15 cellular contexts compared by ENCODE assay signal in genomic region chr9:70352356-70352755, GRCh38.
DNase-seq lines count a peak whose midpoint lies in the region; ATAC-seq and TF ChIP-seq lines count a peak whose summit lies in the region.
"Had no signal": no experiment of that assay in that cellular context is flagged by ENCODE, and none has a peak within 500 bp of the region (broad histone marks: within the 10 kb centered on the region; RNA-seq: fewer than 3 reads in every experiment).

No MANE protein-coding gene starts in this region.

- H2BK15ac ChIP-seq in neuronal stem cell (ENCODE audit: low read length): no peak overlapping the region

- TF ChIP-seq POLR2A in esophagus muscularis mucosa (IDR thresholded peaks at IDR 0.05; ENCODE audit: low read depth) (no peak), sigmoid colon (IDR thresholded peaks at IDR 0.05) (no peak)

- H3K36me3 ChIP-seq in esophagus muscularis mucosa: peaks cover 0 to 40% (median 25%) of the 10 kb centered on the region in 4 donors
- H3K36me3 ChIP-seq in sigmoid colon: peaks cover 0 to 34% (median 4%) of the 10 kb centered on the region in 4 donors
- H3K36me3 ChIP-seq in neuronal stem cell (replicated peaks in 1 of 2; ENCODE audit: control insufficient read depth in 2 of 2, insufficient read depth in 2 of 2, low read length in 2 of 2): peaks cover 0 to 74% of the 10 kb centered on the region in 2 donors

- TF ChIP-seq CTCF in esophagus muscularis mucosa (IDR thresholded peaks at IDR 0.05) (no peak), sigmoid colon (IDR thresholded peaks at IDR 0.05) (no peak)

- H4K91ac ChIP-seq in neuronal stem cell (ENCODE audit: low read depth, low read length, poor library complexity): no peak overlapping the region

- H2BK5ac ChIP-seq in neuronal stem cell (ENCODE audit: low read length): no peak overlapping the region

- H3K4me1 ChIP-seq in esophagus muscularis mucosa: peaks cover 0 to 28% (median 21%) of the 10 kb centered on the region in 4 donors
- H3K4me1 ChIP-seq in sigmoid colon: peaks cover 0 to 10% (median 4%) of the 10 kb centered on the region in 4 donors
- no peaks in the 10 kb centered on the region for H3K4me1 ChIP-seq in neuronal stem cell (ENCODE audit: control insufficient read depth in 2 of 2, insufficient read depth in 1 of 2, low read depth in 1 of 2, low read length in 2 of 2)
- H3K4me1 ChIP-seq: lower lobe of right lung, Peyer's patch had no signal

- H2BK120ac ChIP-seq in neuronal stem cell (ENCODE audit: low read depth, low read length): no peak overlapping the region

- H2AK5ac ChIP-seq in neuronal stem cell (ENCODE audit: low read depth, low read length): no peak overlapping the region

- no peaks in the 10 kb centered on the region for H3K9me3 ChIP-seq in esophagus muscularis mucosa
- H3K9me3 ChIP-seq in sigmoid colon: no peaks in the 10 kb centered on the region
- H3K9me3 ChIP-seq in neuronal stem cell (replicated peaks in 1 of 2; ENCODE audit: control insufficient read depth in 2 of 2, insufficient read depth in 1 of 2, low read depth in 1 of 2, low read length in 2 of 2): no peaks in the 10 kb centered on the region
- H3K9me3 ChIP-seq: lower lobe of right lung, Peyer's patch, thoracic aorta had no signal

- no peak for ATAC-seq in GM21423 (IDR thresholded peaks at IDR 0.05; ENCODE audit: unreplicated experiment)
- ATAC-seq: effector memory CD8-positive, alpha-beta T cell; lower lobe of right lung had no signal

- peak; percentile 67 for DNase-seq in EH (ENCODE audit: low read depth)
- DNase-seq in RKO (ENCODE audit: low spot score): peak; percentile 5
- DNase-seq in esophagus muscularis mucosa (ENCODE audit: extremely low spot score): no peak
- DNase-seq in sigmoid colon: no peak
- DNase-seq in HuH-7 (ENCODE audit: low spot score): no peak
- no peak for DNase-seq in neuronal stem cell (ENCODE audit: low spot score)
- DNase-seq in NCI-H2171 (lab: John Stamatoyannopoulos, UW): no peak
- DNase-seq: effector memory CD8-positive, alpha-beta T cell; H9; lower lobe of right lung; NCI-H1105 treated with DMSO at 0.1 percent for 48 hours; Peyer's patch had no signal

- no peak overlapping the region for H3K18ac ChIP-seq in neuronal stem cell (ENCODE audit: low read length)

- no peak for TF ChIP-seq EP300 in esophagus muscularis mucosa (IDR thresholded peaks at IDR 0.05)
- TF ChIP-seq EP300 in sigmoid colon (IDR thresholded peaks at IDR 0.05): no peak

- H2AFZ ChIP-seq in neuronal stem cell (ENCODE audit: low read length): no peak overlapping the region

- H3K4ac ChIP-seq in neuronal stem cell (ENCODE audit: low read length): no peak overlapping the region

- no peak overlapping the region for H3K23ac ChIP-seq in neuronal stem cell (ENCODE audit: low read depth, low read length, poor library complexity)

- intact Hi-C loops in esophagus muscularis mucosa (cut with DNase I) (loop anchor here (10.0 kb wide), 1 partner anchor 162 kb away; no protein-coding TSS in a partner anchor), sigmoid colon (cut with DNase I) (loop anchor here (2.0 to 5.0 kb wide), 3 partner anchors 60 to 250 kb away; partner anchors contain the start of gene KLF9)

- H3K27ac ChIP-seq in esophagus muscularis mucosa (replicated peaks in 1 of 4) (peak overlapping the region in 3 of 4 donors; percentile 8 to 55 (median 32)), sigmoid colon (peak overlapping the region; percentile 14 to 51 (median 34)), neuronal stem cell (replicated peaks; ENCODE audit: low read length) (no peak overlapping the region)
- H3K27ac ChIP-seq: lower lobe of right lung, Peyer's patch, thoracic aorta had no signal

- 10% methylated on average over 1 of the region's 1 CpG for WGBS in esophagus muscularis mucosa
- WGBS in sigmoid colon, 2 donors: 63 to 83% methylated on average over 1 of the region's 1 CpG
- WGBS in neuronal stem cell (ENCODE audit: extremely low coverage in 2 of 2, insufficient read length in 2 of 2, insufficient replicate concordance in 1 of 2), 2 donors: no CpG with 5 or more reads among the region's 1 CpG

- H2BK12ac ChIP-seq in neuronal stem cell (ENCODE audit: low read length): no peak overlapping the region

- no peaks in the 10 kb centered on the region for H3K79me1 ChIP-seq in neuronal stem cell (ENCODE audit: low read depth, low read length)

- H3K9ac ChIP-seq in neuronal stem cell (ENCODE audit: low read depth, low read length, poor library complexity): no peak overlapping the region

- no peak overlapping the region for H3K14ac ChIP-seq in neuronal stem cell (ENCODE audit: low read length)

- H3K4me2 ChIP-seq in neuronal stem cell (ENCODE audit: insufficient read depth, low read length, poor library complexity, severe bottlenecking): no peak overlapping the region
- H3K4me2 ChIP-seq: smooth muscle cell had no signal

- H3K27me3 ChIP-seq in esophagus muscularis mucosa: no peaks in the 10 kb centered on the region
- no peaks in the 10 kb centered on the region for H3K27me3 ChIP-seq in sigmoid colon
- H3K27me3 ChIP-seq in neuronal stem cell (ENCODE audit: control insufficient read depth in 3 of 3, insufficient read depth in 3 of 3, low read depth in 1 of 3, low read length in 3 of 3): no peaks in the 10 kb centered on the region
- H3K27me3 ChIP-seq: Peyer's patch had no signal

- no peak overlapping the region for H4K8ac ChIP-seq in neuronal stem cell (ENCODE audit: low read depth, low read length)

- H3K4me3 ChIP-seq in esophagus muscularis mucosa: no peak overlapping the region
- no peak overlapping the region for H3K4me3 ChIP-seq in sigmoid colon
- no peak overlapping the region for H3K4me3 ChIP-seq in neuronal stem cell (ENCODE audit: low read length in 2 of 2)
- H3K4me3 ChIP-seq: lower lobe of right lung, Peyer's patch, smooth muscle cell, thoracic aorta had no signal

Comparison
In these comparisons a context has a peak if more than half of its experiments do, and no peak if none do; other contexts are left out.
1. DNase-seq: peak in EH (single experiment) and RKO (single experiment); none in esophagus muscularis mucosa (single experiment), sigmoid colon (single experiment), HuH-7 (single experiment), neuronal stem cell (single experiment) and NCI-H2171 (single experiment).